ENCODE assay signal across 8 cellular contexts in the genomic region with DNA sequence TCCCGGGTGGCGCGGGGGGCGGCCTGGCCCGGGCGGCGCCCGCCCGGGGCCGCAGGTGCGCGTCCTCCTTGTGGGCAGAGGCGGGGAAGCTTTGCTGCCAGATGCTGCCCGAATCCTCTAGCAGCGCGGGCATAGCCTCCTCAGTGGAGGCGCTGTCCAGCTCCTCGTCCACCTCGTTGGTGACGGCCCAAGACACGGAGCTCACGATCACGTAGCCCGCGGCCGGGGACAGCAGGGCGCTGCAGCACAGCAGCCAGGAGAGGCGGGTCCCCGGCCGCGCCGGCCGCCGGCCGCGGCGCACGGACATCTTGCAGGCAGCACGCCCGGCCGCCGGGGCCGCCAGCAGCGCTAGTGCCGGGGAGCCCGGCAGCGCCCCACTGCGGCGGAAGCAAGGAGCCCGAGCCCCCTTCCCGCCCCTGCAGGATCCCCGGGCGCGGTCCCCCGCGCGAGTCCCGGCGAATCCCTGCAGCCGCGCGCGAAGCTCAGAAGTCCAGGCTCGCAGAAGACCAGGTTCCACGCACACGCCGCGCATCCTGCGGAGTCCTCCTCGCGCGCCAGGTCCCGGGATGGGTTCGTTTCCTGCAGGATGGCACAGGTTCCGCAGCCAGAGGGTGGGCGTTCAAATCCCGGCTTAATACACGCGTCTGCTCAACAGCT. TPM values are rescaled to one million over a fixed set of nuclear protein-coding genes. Genes with fewer than 3 reads are reported as not detected.
DNase-seq lines count a peak whose midpoint lies in the region; ATAC-seq and TF ChIP-seq lines count a peak whose summit lies in the region.

A gene with protein sequence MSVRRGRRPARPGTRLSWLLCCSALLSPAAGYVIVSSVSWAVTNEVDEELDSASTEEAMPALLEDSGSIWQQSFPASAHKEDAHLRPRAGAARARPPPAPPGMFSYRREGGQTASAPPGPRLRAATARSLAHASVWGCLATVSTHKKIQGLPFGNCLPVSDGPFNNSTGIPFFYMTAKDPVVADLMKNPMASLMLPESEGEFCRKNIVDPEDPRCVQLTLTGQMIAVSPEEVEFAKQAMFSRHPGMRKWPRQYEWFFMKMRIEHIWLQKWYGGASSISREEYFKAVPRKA (minus strand): TSS at position 353 of the 657 bp plus-strand sequence. CDS start 46 bp downstream, at position 307.

- H3T11ph ChIP-seq in H9 (ENCODE audit: low read length) = no peak within 1 kb of the TSS

- TF ChIP-seq POLR2A in thyroid gland (IDR thresholded peaks at IDR 0.05) = no peak

- WGBS in H9 (ENCODE audit: extremely low coverage, insufficient read length, low lambda C conversion rate) = no CpG with 5 or more reads among the region's 79 CpGs
- 1 to 3% methylated on average over 18 to 21 of the region's 79 CpGs for WGBS in thyroid gland, 2 donors

- peak within 1 kb of the TSS; percentile 76 for H3K4me2 ChIP-seq in H9 (ENCODE audit: insufficient read depth, insufficient read length, low read length)

- H3K4me1 Mint-ChIP-seq in H9 (peaks cover 23 to 24% of the 10 kb centered on the region in 2 experiments), osteocyte (ENCODE audit: unreplicated experiment) (peaks cover 6% of the 10 kb centered on the region)
- H3K4me1 Mint-ChIP-seq in activated naive CD8-positive, alpha-beta T cell treated with anti-CD3 and anti-CD28 coated beads for 36 hours = peaks cover 7% of the 10 kb centered on the region

- H4K5ac ChIP-seq in H9 (ENCODE audit: insufficient read length, low read depth, low read length) = no peak within 1 kb of the TSS

- H2BK15ac ChIP-seq in H9 (ENCODE audit: low read depth, low read length) = no peak within 1 kb of the TSS

- H3K23me2 ChIP-seq in H9 (ENCODE audit: insufficient read length, low read depth, low read length, poor library complexity, severe bottlenecking) = peaks cover 8% of the 10 kb centered on the region

- no peaks in the 10 kb centered on the region for H4K20me1 ChIP-seq in H9 (ENCODE audit: control insufficient read depth, insufficient read depth, insufficient read length)

- no peak within 1 kb of the TSS for H2BK12ac ChIP-seq in H9 (ENCODE audit: insufficient read length, low read depth, low read length)

- H3K27ac ChIP-seq in H9 (ENCODE audit: insufficient read length, low read depth, low read length) (no peak within 1 kb of the TSS), thyroid gland (no peak within 1 kb of the TSS)

- peak within 1 kb of the TSS; percentile 59 for H3K4me3 ChIP-seq in AG04449 (ENCODE audit: low read depth, low read length)
- peak within 1 kb of the TSS in 1 of 3 donors; percentile 19 for H3K4me3 ChIP-seq in thyroid gland (replicated peaks in 1 of 3)

- H3K9me3 ChIP-seq in H9 (ENCODE audit: control insufficient read depth, low read depth, low read length) (no peaks in the 10 kb centered on the region), thyroid gland (no peaks in the 10 kb centered on the region)

- H3K4me3 Mint-ChIP-seq in H9 (peak within 1 kb of the TSS; percentile 71 to 88), osteocyte (ENCODE audit: unreplicated experiment) (peak within 1 kb of the TSS; percentile 51)
- peak within 1 kb of the TSS; percentile 50 for H3K4me3 Mint-ChIP-seq in activated naive CD8-positive, alpha-beta T cell treated with anti-CD3 and anti-CD28 coated beads for 36 hours

- H3K36me3 ChIP-seq in thyroid gland = no peaks in the 10 kb centered on the region

- no peak for DNase-seq in AG04449 (ENCODE audit: low read depth, low spot score)
- DNase-seq in H9 = peak; percentile 78
- peak; percentile 35 for DNase-seq in SK-MEL-5 (ENCODE audit: low read depth, low spot score)
- DNase-seq in activated naive CD8-positive, alpha-beta T cell treated with anti-CD3 and anti-CD28 coated beads for 36 hours = peak; percentile 73
- DNase-seq in Right ventricle myocardium inferior (ENCODE audit: missing footprints) = peak; percentile 83
- peak; percentile 86 for DNase-seq in osteocyte (ENCODE audit: extremely low spot score, unreplicated experiment)
- DNase-seq in thyroid gland = peak; percentile 72 to 78

- H3K18ac ChIP-seq in H9 (ENCODE audit: insufficient read length, low read depth, low read length) = no peak within 1 kb of the TSS

- peak; percentile 55 for TF ChIP-seq CTCF in AG04449 (IDR thresholded peaks at IDR 0.05; ENCODE audit: insufficient read depth, low read length, missing control alignments)
- TF ChIP-seq CTCF in H9 (conservative IDR thresholded peaks at IDR 0.05) = peak; percentile 75
- peak; percentile 67 for TF ChIP-seq CTCF in osteocyte (IDR thresholded peaks at IDR 0.05)
- peak in 4 of 6 experiments; percentile 15 to 62 (median 31) for TF ChIP-seq CTCF in thyroid gland (IDR thresholded peaks at IDR 0.05)

- no peak within 1 kb of the TSS for H2AK5ac ChIP-seq in H9 (ENCODE audit: insufficient read length, low read length)

- peak within 1 kb of the TSS; percentile 56; the same call in 1 of the 2 replicates for H3K14ac ChIP-seq in H9 (ENCODE audit: insufficient read depth, low read length)

- ATAC-seq in Right ventricle myocardium inferior (peak; percentile 80), GM18519 (IDR thresholded peaks at IDR 0.05; ENCODE audit: low FRiP score, unreplicated experiment) (no peak)

- intact Hi-C loops in Right ventricle myocardium inferior (cut with DNase I) (no loop called here), thyroid gland (cut with DNase I) (no loop called here)

- H3K9me3 Mint-ChIP-seq in H9 = no peaks in the 10 kb centered on the region; a peak in 1 of 5 replicates
- no peaks in the 10 kb centered on the region for H3K9me3 Mint-ChIP-seq in activated naive CD8-positive, alpha-beta T cell treated with anti-CD3 and anti-CD28 coated beads for 36 hours
- H3K9me3 Mint-ChIP-seq in osteocyte (ENCODE audit: unreplicated experiment) = no peaks in the 10 kb centered on the region

- H3K4ac ChIP-seq in H9 (ENCODE audit: low read depth, low read length) = no peak within 1 kb of the TSS

- H3K4me1 ChIP-seq in H9 (ENCODE audit: insufficient read depth, low read length) = no peaks in the 10 kb centered on the region
- peaks cover 9 to 12% of the 10 kb centered on the region in 2 donors for H3K4me1 ChIP-seq in thyroid gland

- no peak within 1 kb of the TSS for H3K9ac ChIP-seq in H9 (ENCODE audit: extremely low read depth, insufficient read length, low read length)

- H3K36me3 Mint-ChIP-seq in H9 (ENCODE audit: insufficient read depth in 1 of 3, low read depth in 3 of 3) (no peaks in the 10 kb centered on the region; a peak in 1 of 7 replicates), osteocyte (ENCODE audit: unreplicated experiment) (no peaks in the 10 kb centered on the region)
- peaks cover 2% of the 10 kb centered on the region for H3K36me3 Mint-ChIP-seq in activated naive CD8-positive, alpha-beta T cell treated with anti-CD3 and anti-CD28 coated beads for 36 hours

- H3K27me3 Mint-ChIP-seq in H9 (ENCODE audit: low read depth) (peaks cover 63% of the 10 kb centered on the region), osteocyte (ENCODE audit: unreplicated experiment) (peaks cover 68% of the 10 kb centered on the region)
- H3K27me3 Mint-ChIP-seq in activated naive CD8-positive, alpha-beta T cell treated with anti-CD3 and anti-CD28 coated beads for 36 hours = peaks cover 60% of the 10 kb centered on the region

- CTCF ChIA-PET in AG04449 (lab: Yijun Ruan, JAX) = interaction anchor here (0.6 to 4.0 kb wide), 23 partner anchors 8 to 372 kb away, joined by 3 to 36 read pairs (median 5); no protein-coding TSS in a partner anchor

- no peak within 1 kb of the TSS for H4K91ac ChIP-seq in H9 (ENCODE audit: insufficient read length, low read depth, low read length)

- H3K27ac Mint-ChIP-seq in H9 (no peak within 1 kb of the TSS), osteocyte (ENCODE audit: unreplicated experiment) (no peak within 1 kb of the TSS)
- H3K27ac Mint-ChIP-seq in activated naive CD8-positive, alpha-beta T cell treated with anti-CD3 and anti-CD28 coated beads for 36 hours = no peak within 1 kb of the TSS

- H3K56ac ChIP-seq in H9 (ENCODE audit: insufficient read length, low read depth, low read length) = no peak within 1 kb of the TSS

- no peak within 1 kb of the TSS for H2BK120ac ChIP-seq in H9 (ENCODE audit: low read depth, low read length, poor library complexity, severe bottlenecking)

- H3K27me3 ChIP-seq in H9 (ENCODE audit: insufficient read depth, low read length) (peaks cover 13% of the 10 kb centered on the region; the same call in 1 of the 2 replicates), thyroid gland (peaks cover 9% of the 10 kb centered on the region)

- H2BK20ac ChIP-seq in H9 (ENCODE audit: low read depth, low read length, poor library complexity, severe bottlenecking) = no peak within 1 kb of the TSS

- H3K23ac ChIP-seq in H9 (ENCODE audit: insufficient read length, low read depth, low read length) = no peak within 1 kb of the TSS

- POLR2A ChIA-PET in AG04449 (lab: Yijun Ruan, JAX) = no interaction called here

- H4K8ac ChIP-seq in H9 (replicated peaks; ENCODE audit: insufficient read length, low read depth, low read length) = no peak within 1 kb of the TSS

- no peak within 1 kb of the TSS for H2AFZ ChIP-seq in H9 (ENCODE audit: low read length)

- no peak within 1 kb of the TSS for H2BK5ac ChIP-seq in H9 (ENCODE audit: insufficient read length, low read length)

- H3K79me2 ChIP-seq in H9 (ENCODE audit: insufficient read depth, low read length) = no peaks in the 10 kb centered on the region

- in situ Hi-C loops in SK-MEL-5 (cut with HindIII; ENCODE audit: low pct_unique_long_range_greater_than_20kb, low sequenced_read_pairs) = no loop called here

- H3K79me1 ChIP-seq in H9 (ENCODE audit: insufficient read depth, low read depth, low read length, poor library complexity, severe bottlenecking) = no peaks in the 10 kb centered on the region

RNA-seq across cellular contexts. Expression of the gene that starts here (rescaled TPM):
- total RNA-seq in H9 (2021) (0.77 and 1.2 TPM in 2 replicates), Right ventricle myocardium inferior (not detected), osteocyte (not detected in 2 replicates), thyroid gland (not detected)
- 0.03 TPM in 1 of 2 replicates, not detected in the other for total RNA-seq in SK-MEL-5 (2014; rRNA removed; shearing (Covaris generic))
- 1.2 and 1.7 TPM in 2 replicates for polyA plus RNA-seq in SK-MEL-5 (2015; cell fraction: cytosol; rRNA removed)
- not detected in 2 replicates for polyA plus RNA-seq in SK-MEL-5 (2015; cell fraction: nucleus; rRNA removed)
- not detected for total RNA-seq in activated naive CD8-positive, alpha-beta T cell treated with anti-CD3 and anti-CD28 coated beads for 36 hours

Comparison
In these comparisons a context has a peak if more than half of its experiments do, and no peak if none do; other contexts are left out.
1. Peak in DNase-seq in activated naive CD8-positive, alpha-beta T cell treated with anti-CD3 and anti-CD28 coated beads for 36 hours; RNA of the gene not detected or under 1 TPM.
2. Peak in DNase-seq and ATAC-seq in Right ventricle myocardium inferior; RNA of the gene not detected or under 1 TPM.
3. Peak in DNase-seq in osteocyte; RNA of the gene not detected or under 1 TPM.
4. Peak in DNase-seq in thyroid gland; RNA of the gene not detected or under 1 TPM.